ENCODE assay signal across 22 cellular contexts in genomic region chr12:120922279-120922678, GRCh38. TPM values are rescaled to one million over a fixed set of nuclear protein-coding genes. Genes with fewer than 3 reads are reported as not detected.
"Had no signal": no experiment of that assay in that cellular context is flagged by ENCODE, and none has a peak within 500 bp of the region (broad histone marks: within the 10 kb centered on the region; RNA-seq: fewer than 3 reads in every experiment).

No MANE protein-coding gene starts in this region.

- DNase-seq: effector memory CD4-positive, alpha-beta T cell; gastrocnemius medialis; left colon; left ventricle myocardium superior; mesenchymal stem cell; naive thymus-derived CD4-positive, alpha-beta T cell; posterior cingulate gyrus; sigmoid colon; stimulated activated naive CD4-positive, alpha-beta T cell; stomach; substantia nigra; transverse colon had no signal

- H3K27me3 ChIP-seq: esophagus muscularis mucosa, sigmoid colon, stomach, transverse colon had no signal

- H3K4me1 ChIP-seq: esophagus muscularis mucosa, gastrocnemius medialis, sigmoid colon, stomach, transverse colon had no signal

- H3K4me3 ChIP-seq: esophagus muscularis mucosa, gastrocnemius medialis, lung, sigmoid colon, skin epidermis, stomach, thoracic aorta, transverse colon had no signal

- H3K9me3 ChIP-seq: gastrocnemius medialis, sigmoid colon had no signal

- ATAC-seq: gastrocnemius medialis; left colon; left ventricle myocardium superior; naive thymus-derived CD4-positive, alpha-beta T cell had no signal

- H3K27ac ChIP-seq: epithelial cell of prostate, esophagus muscularis mucosa, gastrocnemius medialis, sigmoid colon, stomach, thoracic aorta, transverse colon had no signal

- H3K36me3 ChIP-seq: esophagus muscularis mucosa, gastrocnemius medialis, sigmoid colon, stomach, thoracic aorta, transverse colon had no signal

RNA-seq across cellular contexts. Expression of gene HNF1A, which starts 56.1 kb away (rescaled TPM):
- total RNA-seq: esophagus muscularis mucosa; fibroblast of villous mesenchyme; left ventricle myocardium superior; mononuclear cell; naive thymus-derived CD4-positive, alpha-beta T cell; osteocyte; pulmonary artery endothelial cell; ureter had no signal
